Comparison of ENCODE assay signal across 1 cellular context in genomic region chr7:33107136-33108066, GRCh38.
TF ChIP-seq lines count a peak whose summit lies in the region.

No MANE protein-coding gene starts in this region.

TF ChIP-seq in GM23338, 12 proteins besides CTCF, POLR2A, EP300 and RAD21 (continued from another document):
- TF ChIP-seq ZNF462 (CRISPR knock-in tag; IDR thresholded peaks at IDR 0.05) = no peak
- no peak for TF ChIP-seq ZNF331 (CRISPR knock-in tag; IDR thresholded peaks at IDR 0.05; ENCODE audit: low read depth)
